ENCODE assay signal across 16 cellular contexts in the genomic region with DNA sequence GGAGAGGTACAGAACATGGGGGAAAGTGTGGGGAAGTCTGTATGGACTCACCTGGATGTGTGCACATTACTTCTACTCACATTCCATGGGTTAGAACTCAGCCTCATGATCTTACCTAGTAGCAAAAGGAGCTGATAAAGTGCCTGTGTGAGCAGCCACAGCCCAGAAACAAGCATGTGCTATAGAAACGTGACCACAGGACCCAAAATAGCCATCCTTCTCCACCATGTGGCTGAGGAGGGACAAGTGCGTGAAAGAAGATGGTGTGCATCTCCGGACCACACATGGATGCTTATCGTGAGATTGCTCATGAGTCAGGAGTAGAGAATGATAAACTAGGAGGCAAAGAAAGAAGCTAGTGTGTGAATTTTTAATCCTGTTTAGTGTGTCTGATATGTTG.
A peak's percentile ranks its signal among the peaks of the same experiment; 100 is the strongest.
DNase-seq lines count a peak whose midpoint lies in the region; ATAC-seq and TF ChIP-seq lines count a peak whose summit lies in the region.
"Had no signal": no experiment of that assay in that cellular context is flagged by ENCODE, and none has a peak within 500 bp of the region (broad histone marks: within the 10 kb centered on the region; RNA-seq: fewer than 3 reads in every experiment).

No MANE protein-coding gene starts in this region.

- no peak for TF ChIP-seq EP300 in sigmoid colon (IDR thresholded peaks at IDR 0.05)

- TF ChIP-seq CTCF in tibial artery (IDR thresholded peaks at IDR 0.05) (no peak), right atrium auricular region (IDR thresholded peaks at IDR 0.05) (no peak), sigmoid colon (IDR thresholded peaks at IDR 0.05) (no peak)

- H3K27ac ChIP-seq in tibial artery (peak overlapping the region; percentile 25 to 37), right atrium auricular region (no peak overlapping the region), sigmoid colon (no peak overlapping the region)
- H3K27ac ChIP-seq: BLaER1, C4-2B had no signal

- no peak for TF ChIP-seq POLR2A in sigmoid colon (IDR thresholded peaks at IDR 0.05)

- DNase-seq in astrocyte of the hippocampus (ENCODE audit: low read depth, low spot score), result peak; percentile 9
- DNase-seq in myocyte (ENCODE audit: low read depth), result peak; percentile 1
- DNase-seq in tibial artery, result no peak
- no peak for DNase-seq in right atrium auricular region (ENCODE audit: low spot score)
- DNase-seq in sigmoid colon, result no peak
- DNase-seq: Caco-2; CD4-positive, CD25-positive, alpha-beta regulatory T cell; CD8-positive, alpha-beta T cell; DMS153; DND-41; GOT3; H9 had no signal

- no peaks in the 10 kb centered on the region for H3K36me3 ChIP-seq in tibial artery
- no peaks in the 10 kb centered on the region for H3K36me3 ChIP-seq in right atrium auricular region
- no peaks in the 10 kb centered on the region for H3K36me3 ChIP-seq in sigmoid colon
- H3K36me3 ChIP-seq: BLaER1 had no signal

- intact Hi-C loops in tibial artery (cut with DNase I; ENCODE audit: low total_unique reads) (no loop called here), sigmoid colon (cut with DNase I) (no loop called here)

- no peak overlapping the region for H3K4me3 ChIP-seq in tibial artery
- H3K4me3 ChIP-seq in right atrium auricular region, result no peak overlapping the region
- no peak overlapping the region for H3K4me3 ChIP-seq in sigmoid colon
- H3K4me3 ChIP-seq: BLaER1 had no signal

- H3K4me1 ChIP-seq in tibial artery, result peaks cover 0 to 13% (median 3%) of the 10 kb centered on the region in 4 donors
- H3K4me1 ChIP-seq in right atrium auricular region, result no peaks in the 10 kb centered on the region
- no peaks in the 10 kb centered on the region for H3K4me1 ChIP-seq in sigmoid colon
- H3K4me1 ChIP-seq: BLaER1, Caco-2 had no signal

- ATAC-seq in HG02970 (IDR thresholded peaks at IDR 0.05; ENCODE audit: low FRiP score, unreplicated experiment), result no peak
- ATAC-seq: CD8-positive, alpha-beta T cell; HCT116 had no signal

- no peaks in the 10 kb centered on the region for H3K27me3 ChIP-seq in tibial artery
- H3K27me3 ChIP-seq in right atrium auricular region, result no peaks in the 10 kb centered on the region
- H3K27me3 ChIP-seq in sigmoid colon, result no peaks in the 10 kb centered on the region
- H3K27me3 ChIP-seq: BLaER1 had no signal

- WGBS in sigmoid colon, 2 donors, result 81 to 84% methylated on average over 4 of the region's 4 CpGs

- no peaks in the 10 kb centered on the region for H3K9me3 ChIP-seq in tibial artery
- H3K9me3 ChIP-seq in right atrium auricular region, result no peaks in the 10 kb centered on the region
- H3K9me3 ChIP-seq in sigmoid colon, result no peaks in the 10 kb centered on the region
- H3K9me3 ChIP-seq: BLaER1, Caco-2 had no signal

Comparison
In these comparisons a context has a peak if more than half of its experiments do, and no peak if none do; other contexts are left out.
1. DNase-seq: peak in astrocyte of the hippocampus (single experiment) and myocyte (single experiment); none in tibial artery (0 of 2), right atrium auricular region (single experiment) and sigmoid colon (single experiment).
2. H3K27ac ChIP-seq: peak in tibial artery (2 of 2); none in right atrium auricular region (0 of 2) and sigmoid colon (0 of 4).